Comparison of ENCODE assay signal across 1 cellular context in genomic region chr1:53107570-53108322, GRCh38.
TF ChIP-seq lines count a peak whose summit lies in the region.

No MANE protein-coding gene starts in this region.

TF ChIP-seq in HepG2, 621 proteins besides CTCF, POLR2A, EP300 and RAD21 (continued from another document and continues in another):
- TF ChIP-seq CEBPZ (IDR thresholded peaks at IDR 0.05; ENCODE audit: low read length) (no peak), ZBTB14 (CRISPR knock-in tag; IDR thresholded peaks at IDR 0.05) (no peak), JDP2 (CRISPR knock-in tag; IDR thresholded peaks at IDR 0.05; ENCODE audit: borderline replicate concordance) (no peak; the same call in 1 of the 2 replicates), GLI4 (CRISPR knock-in tag; IDR thresholded peaks at IDR 0.05; ENCODE audit: borderline replicate concordance) (no peak), BCLAF1 (IDR thresholded peaks at IDR 0.05) (no peak), CSRNP1 (CRISPR knock-in tag; IDR thresholded peaks at IDR 0.05) (no peak), MYNN (CRISPR knock-in tag; IDR thresholded peaks at IDR 0.05; ENCODE audit: low read depth) (no peak), RARG (CRISPR knock-in tag; IDR thresholded peaks at IDR 0.05; ENCODE audit: low read depth) (no peak), NONO (IDR thresholded peaks at IDR 0.05) (no peak), NONO (CRISPR knock-in tag; conservative IDR thresholded peaks at IDR 0.05) (peak; percentile 69), RERE (CRISPR knock-in tag; IDR thresholded peaks at IDR 0.05; ENCODE audit: low read depth) (peak; percentile 99), ZNF232 (CRISPR knock-in tag; IDR thresholded peaks at IDR 0.05; ENCODE audit: borderline replicate concordance) (peak; percentile 99), ZNF333 (CRISPR knock-in tag; IDR thresholded peaks at IDR 0.05; ENCODE audit: borderline replicate concordance) (no peak), HNF1A (IDR thresholded peaks at IDR 0.05; ENCODE audit: low read depth) (peak; percentile 66), HNF1A (CRISPR knock-in tag; IDR thresholded peaks at IDR 0.05; ENCODE audit: borderline replicate concordance) (peak; percentile 76; the same call in 1 of the 2 replicates), MAFK (conservative IDR thresholded peaks at IDR 0.05 in 1 of 2, IDR thresholded peaks at IDR 0.05 in 1 of 2; ENCODE audit: low read length in 2 of 2) (no peak), TRAFD1 (CRISPR knock-in tag; IDR thresholded peaks at IDR 0.05; ENCODE audit: borderline replicate concordance) (no peak), MIXL1 (CRISPR knock-in tag; IDR thresholded peaks at IDR 0.05) (peak; percentile 84), TAF15 (IDR thresholded peaks at IDR 0.05; ENCODE audit: low read depth, low read length, poor library complexity, severe bottlenecking) (no peak), ZFYVE20 (CRISPR knock-in tag; IDR thresholded peaks at IDR 0.05; ENCODE audit: borderline replicate concordance, low read depth) (no peak), SSRP1 (CRISPR knock-in tag; IDR thresholded peaks at IDR 0.05) (no peak), TMF1 (CRISPR knock-in tag; IDR thresholded peaks at IDR 0.05; ENCODE audit: low read depth) (no peak), ZFP36L1 (CRISPR knock-in tag; IDR thresholded peaks at IDR 0.05) (peak; percentile 49; the same call in 1 of the 2 replicates), MNT (IDR thresholded peaks at IDR 0.05) (no peak), ETV6 (CRISPR knock-in tag; conservative IDR thresholded peaks at IDR 0.05) (no peak), ZSCAN20 (CRISPR knock-in tag; IDR thresholded peaks at IDR 0.05; ENCODE audit: borderline replicate concordance) (no peak), SRY (CRISPR knock-in tag; IDR thresholded peaks at IDR 0.05) (no peak), MTA3 (CRISPR knock-in tag; IDR thresholded peaks at IDR 0.05) (no peak), ZNF597 (CRISPR knock-in tag; IDR thresholded peaks at IDR 0.05) (no peak), ONECUT2 (CRISPR knock-in tag; IDR thresholded peaks at IDR 0.05) (no peak)
